25 cellular contexts compared by ENCODE assay signal in genomic region chr5:171835066-171835465, GRCh38. TPM values are rescaled to one million over a fixed set of nuclear protein-coding genes. Genes with fewer than 3 reads are reported as not detected.
"Had no signal": no experiment of that assay in that cellular context is flagged by ENCODE, and none has a peak within 500 bp of the region (broad histone marks: within the 10 kb centered on the region; RNA-seq: fewer than 3 reads in every experiment).

No MANE protein-coding gene starts in this region.

- H3K9me3 Mint-ChIP-seq: effector memory CD8-positive, alpha-beta T cell had no signal

- DNase-seq: activated CD4-positive, alpha-beta T cell treated with anti-CD3 and anti-CD28 coated beads, Interleukin-2, amount 10 ng/mL, durations not matched to agents 24 days and 14 days; activated CD8-positive, alpha-beta T cell treated with anti-CD3 and anti-CD28 coated beads for 36 hours; activated naive CD4-positive, alpha-beta T cell treated with Interleukin-2 at 50 U/mL for 16 hours; activated naive CD8-positive, alpha-beta T cell treated with anti-CD3 and anti-CD28 coated beads, Interleukin-2, amount 10 ng/mL, durations not matched to agents 7 days and 5 days; activated T-cell treated with anti-CD3 and anti-CD28 coated beads, Interleukin-2, amount 50 U/mL, for 24 hours; amygdala; caudate nucleus; effector memory CD8-positive, alpha-beta T cell; foreskin fibroblast; hypothalamus; lower lobe of right lung; naive thymus-derived CD8-positive, alpha-beta T cell; pancreas; stimulated activated CD4-positive, alpha-beta T cell treated with anti-CD3 and anti-CD28 coated beads, Interleukin-4, amount 100 ng/mL, for 4 hours; T1000; testis had no signal

- H3K27me3 Mint-ChIP-seq: activated CD8-positive, alpha-beta T cell treated with anti-CD3 and anti-CD28 coated beads for 36 hours; activated T-cell treated with anti-CD3 and anti-CD28 coated beads, Interleukin-2, amount 50 U/mL, for 24 hours; effector memory CD8-positive, alpha-beta T cell; naive thymus-derived CD8-positive, alpha-beta T cell; stimulated activated memory B cell treated with anti-CD40 and anti-IgM and Interleukin-4, amounts not matched to agents 10 μg/mL and 1 μg/mL and 100 μg/mL, for 72 hours had no signal

- H3K4me1 Mint-ChIP-seq: activated CD4-positive, alpha-beta T cell treated with anti-CD3 and anti-CD28 coated beads, Interleukin-2, amount 10 ng/mL, durations not matched to agents 24 days and 14 days; activated naive CD8-positive, alpha-beta T cell treated with anti-CD3 and anti-CD28 coated beads, Interleukin-2, amount 10 ng/mL, durations not matched to agents 7 days and 5 days; naive thymus-derived CD8-positive, alpha-beta T cell; stimulated activated memory B cell treated with anti-CD40 and anti-IgM and Interleukin-4, amounts not matched to agents 10 μg/mL and 1 μg/mL and 100 μg/mL, for 72 hours had no signal

- H3K4me3 Mint-ChIP-seq: activated CD4-positive, alpha-beta T cell treated with anti-CD3 and anti-CD28 coated beads, Interleukin-2, amount 10 ng/mL, durations not matched to agents 24 days and 14 days; activated CD8-positive, alpha-beta T cell treated with anti-CD3 and anti-CD28 coated beads for 36 hours; activated naive CD8-positive, alpha-beta T cell treated with anti-CD3 and anti-CD28 coated beads, Interleukin-2, amount 10 ng/mL, durations not matched to agents 7 days and 5 days; activated T-cell treated with anti-CD3 and anti-CD28 coated beads, Interleukin-2, amount 50 U/mL, for 24 hours; effector memory CD8-positive, alpha-beta T cell; naive thymus-derived CD8-positive, alpha-beta T cell; stimulated activated memory B cell treated with anti-CD40 and anti-IgM and Interleukin-4, amounts not matched to agents 10 μg/mL and 1 μg/mL and 100 μg/mL, for 72 hours had no signal

- H3K4me1 ChIP-seq: lower lobe of right lung, pancreas, testis had no signal

- ATAC-seq: activated CD8-positive, alpha-beta T cell treated with anti-CD3 and anti-CD28 coated beads for 36 hours; effector memory CD8-positive, alpha-beta T cell; lower lobe of right lung; naive thymus-derived CD8-positive, alpha-beta T cell; pancreas; sciatic nerve; stimulated activated memory B cell treated with anti-CD40 and anti-IgM and Interleukin-4, amounts not matched to agents 10 μg/mL and 1 μg/mL and 100 μg/mL, for 72 hours had no signal

- H3K36me3 ChIP-seq: lower lobe of right lung, neutrophil, pancreas had no signal

- H3K9me3 ChIP-seq: lower lobe of right lung, neutrophil, pancreas, testis had no signal

- H3K36me3 Mint-ChIP-seq: activated naive CD8-positive, alpha-beta T cell treated with anti-CD3 and anti-CD28 coated beads, Interleukin-2, amount 10 ng/mL, durations not matched to agents 7 days and 5 days had no signal

- H3K27ac ChIP-seq: lower lobe of right lung, neutrophil, pancreas, testis had no signal

- H3K27ac Mint-ChIP-seq: activated CD4-positive, alpha-beta T cell treated with anti-CD3 and anti-CD28 coated beads, Interleukin-2, amount 10 ng/mL, durations not matched to agents 24 days and 14 days; activated CD8-positive, alpha-beta T cell treated with anti-CD3 and anti-CD28 coated beads for 36 hours; activated naive CD8-positive, alpha-beta T cell treated with anti-CD3 and anti-CD28 coated beads, Interleukin-2, amount 10 ng/mL, durations not matched to agents 7 days and 5 days; activated T-cell treated with anti-CD3 and anti-CD28 coated beads, Interleukin-2, amount 50 U/mL, for 24 hours; activated T-helper 2 cell treated with anti-CD3 and anti-CD28 coated beads, Interferon-gamma antibody, Interleukin-2, Interleukin-4, amounts not matched to agents 10 μg/mL and 5 μg/mL and 100 μg/mL, durations not matched to agents 14 hours and 24 hours and 36 hours; effector memory CD8-positive, alpha-beta T cell; naive thymus-derived CD8-positive, alpha-beta T cell; stimulated activated memory B cell treated with anti-CD40 and anti-IgM and Interleukin-4, amounts not matched to agents 10 μg/mL and 1 μg/mL and 100 μg/mL, for 72 hours had no signal

- H3K27me3 ChIP-seq: neutrophil, pancreas, testis had no signal

- H3K4me3 ChIP-seq: lower lobe of right lung, pancreas, testis had no signal

RNA-seq across cellular contexts. Expression of gene SMIM23, which starts 49.4 kb away (rescaled TPM):
- total RNA-seq: activated CD4-positive, alpha-beta T cell treated with anti-CD3 and anti-CD28 coated beads, Interleukin-2, amount 10 ng/mL, durations not matched to agents 24 days and 14 days; activated CD8-positive, alpha-beta T cell treated with anti-CD3 and anti-CD28 coated beads for 36 hours; activated naive CD8-positive, alpha-beta T cell treated with anti-CD3 and anti-CD28 coated beads, Interleukin-2, amount 10 ng/mL, durations not matched to agents 7 days and 5 days; activated T-helper 2 cell treated with anti-CD3 and anti-CD28 coated beads, Interferon-gamma antibody, Interleukin-2, Interleukin-4, amounts not matched to agents 10 μg/mL and 5 μg/mL and 100 μg/mL, durations not matched to agents 14 hours and 24 hours and 36 hours; dermis microvascular lymphatic vessel endothelial cell; lower lobe of right lung; mesenteric fat pad; naive thymus-derived CD8-positive, alpha-beta T cell; pancreas; pulmonary artery endothelial cell; sciatic nerve; ureter had no signal
- polyA plus RNA-seq: keratinocyte; naive thymus-derived CD8-positive, alpha-beta T cell; pancreas had no signal
